ENCODE assay signal across 8 cellular contexts in the genomic region with DNA sequence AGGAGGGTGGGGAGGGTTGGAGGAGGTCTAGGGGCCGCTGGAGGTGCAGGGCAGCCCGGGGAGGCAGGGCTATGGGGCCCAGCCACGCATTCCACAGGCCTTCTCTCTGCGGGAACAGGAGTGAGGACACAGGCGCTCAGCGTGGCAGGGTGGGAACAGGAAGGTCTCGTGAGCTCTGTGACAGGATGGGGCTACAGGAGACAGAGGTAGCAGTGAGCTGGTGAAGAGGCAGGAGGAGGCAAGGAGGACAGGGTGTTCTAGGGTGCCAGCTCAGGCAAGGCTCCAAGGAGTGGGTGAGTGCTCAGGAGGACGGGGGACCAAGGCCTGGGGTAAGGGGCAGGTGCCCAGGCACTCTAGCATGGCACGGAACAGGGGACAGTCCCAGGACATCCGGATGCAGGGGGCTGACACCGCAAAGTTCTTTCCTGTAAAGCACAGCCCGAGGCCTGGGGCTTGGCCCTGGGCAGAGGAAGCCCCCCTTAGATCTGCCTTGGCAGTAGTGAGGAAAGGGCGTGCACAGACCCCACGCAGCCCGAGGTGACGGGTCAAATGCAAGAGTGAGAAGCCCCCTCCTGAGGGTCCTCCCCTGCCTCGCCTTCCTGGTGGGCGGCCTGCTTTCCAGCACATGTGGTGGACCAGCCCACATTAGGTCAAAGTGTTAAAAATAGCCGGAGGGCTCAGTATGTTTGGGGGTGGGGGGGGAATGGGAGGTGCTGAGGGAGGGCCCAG. TPM values are rescaled to one million over a fixed set of nuclear protein-coding genes. Genes with fewer than 3 reads are reported as not detected.
A peak's percentile ranks its signal among the peaks of the same experiment; 100 is the strongest.
DNase-seq lines count a peak whose midpoint lies in the region; ATAC-seq and TF ChIP-seq lines count a peak whose summit lies in the region.

No MANE protein-coding gene starts in this region.

- POLR2A ChIA-PET in Caco-2 (lab: Charles Lee), result interaction anchor here (0.9 to 7.8 kb wide), 12 partner anchors 11 to 283 kb away, joined by 3 to 104 read pairs (median 8); partner anchors contain the start of gene MALAT1

- H3K27ac Mint-ChIP-seq in Caco-2 (ENCODE audit: unreplicated experiment), result peak overlapping the region; percentile 95
- peak overlapping the region; percentile 96 for H3K27ac Mint-ChIP-seq in stimulated activated memory B cell treated with anti-CD40 and anti-IgM and Interleukin-4, amounts not matched to agents 10 μg/mL and 1 μg/mL and 100 μg/mL, for 72 hours

- CTCF ChIA-PET in Caco-2 (lab: Charles Lee) (interaction anchor here (0.5 to 4.2 kb wide), 12 partner anchors 14 to 1049 kb away, joined by 3 to 21 read pairs (median 6); partner anchors contain the start of gene SLC25A45), mammary epithelial cell (lab: Charles Lee; ENCODE audit: low non-redundant PET) (no interaction called here)

- peaks cover 46% of the 10 kb centered on the region for H3K36me3 Mint-ChIP-seq in Caco-2 (ENCODE audit: insufficient read depth, unreplicated experiment)
- peaks cover 6% of the 10 kb centered on the region for H3K36me3 Mint-ChIP-seq in stimulated activated memory B cell treated with anti-CD40 and anti-IgM and Interleukin-4, amounts not matched to agents 10 μg/mL and 1 μg/mL and 100 μg/mL, for 72 hours

- no peaks in the 10 kb centered on the region for H3K9me3 Mint-ChIP-seq in Caco-2 (ENCODE audit: unreplicated experiment)
- H3K9me3 Mint-ChIP-seq in stimulated activated memory B cell treated with anti-CD40 and anti-IgM and Interleukin-4, amounts not matched to agents 10 μg/mL and 1 μg/mL and 100 μg/mL, for 72 hours, result no peaks in the 10 kb centered on the region

- H4K20me1 ChIP-seq in OCI-LY3 (ENCODE audit: insufficient read depth, low read length) (no peaks in the 10 kb centered on the region), mammary epithelial cell (ENCODE audit: insufficient read depth, low read length) (no peaks in the 10 kb centered on the region)

- peaks cover 3% of the 10 kb centered on the region for H3K27me3 Mint-ChIP-seq in Caco-2 (ENCODE audit: insufficient read depth, unreplicated experiment)
- no peaks in the 10 kb centered on the region for H3K27me3 Mint-ChIP-seq in stimulated activated memory B cell treated with anti-CD40 and anti-IgM and Interleukin-4, amounts not matched to agents 10 μg/mL and 1 μg/mL and 100 μg/mL, for 72 hours

- in situ Hi-C loops in mammary epithelial cell (cut with MboI; ENCODE audit: low sequenced_read_pairs in 2 of 2), result no loop called here

- H3K27ac ChIP-seq in OCI-LY3 (ENCODE audit: low read length) (peak overlapping the region; percentile 97), mammary epithelial cell (ENCODE audit: insufficient read depth, low read depth, low read length) (peak overlapping the region; percentile 32)

- H3K79me2 ChIP-seq in OCI-LY3 (ENCODE audit: low read length), result peaks cover 51% of the 10 kb centered on the region
- H3K79me2 ChIP-seq in mammary epithelial cell (ENCODE audit: insufficient read depth, low read length), result peaks cover 33% of the 10 kb centered on the region

- peak overlapping the region; percentile 96 for H3K9ac ChIP-seq in OCI-LY3 (ENCODE audit: low read length)
- no peak overlapping the region for H3K9ac ChIP-seq in mammary epithelial cell (ENCODE audit: insufficient read depth, low read length)

- H3K4me3 Mint-ChIP-seq in Caco-2 (ENCODE audit: unreplicated experiment), result peak overlapping the region; percentile 73
- H3K4me3 Mint-ChIP-seq in stimulated activated memory B cell treated with anti-CD40 and anti-IgM and Interleukin-4, amounts not matched to agents 10 μg/mL and 1 μg/mL and 100 μg/mL, for 72 hours, result peak overlapping the region; percentile 73

- dilution Hi-C loops in mammary epithelial cell (cut with HindIII; ENCODE audit: low sequenced_read_pairs), result no loop called here

- peak in 1 of 2 experiments; percentile 62 for DNase-seq in Caco-2
- peak; percentile 13 for DNase-seq in mammary epithelial cell
- peak; percentile 52 to 67 for DNase-seq in left colon
- DNase-seq in COR-L47 (lab: John Stamatoyannopoulos, UW), result no peak

- peak overlapping the region; percentile 4 for H3K4me3 ChIP-seq in Caco-2 (ENCODE audit: low read depth, low read length)
- peak overlapping the region; percentile 77 for H3K4me3 ChIP-seq in OCI-LY3 (ENCODE audit: low read length)
- H3K4me3 ChIP-seq in mammary epithelial cell (replicated peaks in 1 of 3; ENCODE audit: insufficient read depth in 1 of 3, low read depth in 2 of 3, low read length in 3 of 3), result no peak overlapping the region

- ATAC-seq in left colon, result no peak
- ATAC-seq in stimulated activated memory B cell treated with anti-CD40 and anti-IgM and Interleukin-4, amounts not matched to agents 10 μg/mL and 1 μg/mL and 100 μg/mL, for 72 hours, result peak; percentile 2
- ATAC-seq in GM18511 (IDR thresholded peaks at IDR 0.05; ENCODE audit: unreplicated experiment), result no peak
- ATAC-seq in GM21786 (IDR thresholded peaks at IDR 0.05; ENCODE audit: unreplicated experiment), result no peak

- peaks cover 55% of the 10 kb centered on the region for H3K4me1 ChIP-seq in Caco-2
- peaks cover 55% of the 10 kb centered on the region for H3K4me1 ChIP-seq in OCI-LY3 (ENCODE audit: low read length)
- peaks cover 57% of the 10 kb centered on the region for H3K4me1 ChIP-seq in mammary epithelial cell (ENCODE audit: insufficient read depth, low read length)

- H3K4me2 ChIP-seq in OCI-LY3 (ENCODE audit: low read length) (peak overlapping the region; percentile 92), mammary epithelial cell (ENCODE audit: insufficient read depth, low read depth, low read length) (peak overlapping the region; percentile 36)

- H3K27me3 ChIP-seq in Caco-2 (replicated peaks; ENCODE audit: control insufficient read depth, insufficient read depth, low read length) (no peaks in the 10 kb centered on the region), OCI-LY3 (ENCODE audit: low read depth, low read length) (no peaks in the 10 kb centered on the region), mammary epithelial cell (ENCODE audit: insufficient read depth, low read length) (no peaks in the 10 kb centered on the region)

- BruUV-seq in Caco-2 (replicated peaks; lab: Mats Ljungman, UMichigan) (TSS peak; percentile 4), mammary epithelial cell (replicated peaks; lab: Mats Ljungman, UMichigan) (no TSS peak)

- H3K4me1 Mint-ChIP-seq in Caco-2 (ENCODE audit: low read depth, unreplicated experiment), result peaks cover 44% of the 10 kb centered on the region
- peaks cover 70% of the 10 kb centered on the region for H3K4me1 Mint-ChIP-seq in stimulated activated memory B cell treated with anti-CD40 and anti-IgM and Interleukin-4, amounts not matched to agents 10 μg/mL and 1 μg/mL and 100 μg/mL, for 72 hours

- 43% methylated on average over 15 of the region's 19 CpGs for WGBS in mammary epithelial cell (ENCODE audit: low coverage, missing lambda C conversion rate)

- TF ChIP-seq CTCF in Caco-2 (IDR thresholded peaks at IDR 0.05; ENCODE audit: insufficient read depth in 1 of 2, low read depth in 1 of 2, low read length in 1 of 2, severe bottlenecking in 1 of 2, unreplicated experiment in 1 of 2) (no peak), OCI-LY3 (IDR thresholded peaks at IDR 0.05; ENCODE audit: low read depth, low read length) (no peak), mammary epithelial cell (conservative IDR thresholded peaks at IDR 0.05 in 1 of 2, IDR thresholded peaks at IDR 0.05 in 1 of 2; ENCODE audit: extremely low read depth in 1 of 2, insufficient read depth in 1 of 2, low read depth in 1 of 2, low read length in 2 of 2) (no peak)

- no peak overlapping the region for H2AFZ ChIP-seq in OCI-LY3 (ENCODE audit: low read depth, low read length)
- H2AFZ ChIP-seq in mammary epithelial cell (ENCODE audit: low read depth, low read length), result no peak overlapping the region

- intact Hi-C loops in Caco-2 (cut with micrococcal nuclease; ENCODE audit: unreplicated experiment) (loop anchor here (1.0 to 5.0 kb wide), 5 partner anchors 47 to 189 kb away; no protein-coding TSS in a partner anchor), mammary epithelial cell (cut with micrococcal nuclease) (loop anchor here (1.0 to 2.0 kb wide), 2 partner anchors 36 to 157 kb away; partner anchors contain the start of gene SLC25A45), left colon (cut with DNase I, micrococcal nuclease) (loop anchor here (5.0 kb wide), 2 partner anchors 36 to 94 kb away; partner anchors contain the start of gene SLC25A45 (in 1 of the 2))

- no peaks in the 10 kb centered on the region for H3K9me3 ChIP-seq in Caco-2
- H3K9me3 ChIP-seq in OCI-LY3 (ENCODE audit: insufficient read depth, low read length), result no peaks in the 10 kb centered on the region
- H3K9me3 ChIP-seq in mammary epithelial cell (replicated peaks; ENCODE audit: insufficient read depth, low read length), result no peaks in the 10 kb centered on the region

- H3K36me3 ChIP-seq in Caco-2 (ENCODE audit: control insufficient read depth, insufficient read depth, low read length) (no peaks in the 10 kb centered on the region), OCI-LY3 (replicated peaks; ENCODE audit: low read depth, low read length) (peaks cover 1% of the 10 kb centered on the region), mammary epithelial cell (ENCODE audit: insufficient read depth, low read length) (no peaks in the 10 kb centered on the region)

RNA-seq across cellular contexts. Expression of gene NEAT1, which starts 4.7 kb away (rescaled TPM):
- total RNA-seq in Caco-2 (2022), result 235 and 254 TPM in 2 replicates
- total RNA-seq in mammary epithelial cell, result 100 to 1,000 TPM; 364 to 775 TPM
- 20.1 TPM for polyA plus RNA-seq in mammary epithelial cell
- polyA minus RNA-seq in mammary epithelial cell, result 98.8 TPM
- 1,000 to 10,000 TPM in 1 of 2 donors, 100 to 1,000 TPM in 1; 818 to 1,135 TPM for total RNA-seq in left colon

RNA-seq across cellular contexts. Expression of gene FRMD8, which starts 31.4 kb away (rescaled TPM):
- total RNA-seq in Caco-2 (2022) (35.1 and 38.2 TPM in 2 replicates), mammary epithelial cell (10 to 100 TPM; 43.4 to 74.8 TPM), left colon (10 to 100 TPM; 38.1 to 42.2 TPM)
- polyA plus RNA-seq in mammary epithelial cell, result 34.0 TPM
- 43.2 TPM for polyA minus RNA-seq in mammary epithelial cell

RNA-seq across cellular contexts. Expression of gene SLC25A45, which starts 35.4 kb away (rescaled TPM):
- total RNA-seq in Caco-2 (2022), result 8.1 and 8.5 TPM in 2 replicates
- total RNA-seq in mammary epithelial cell, result 1 to 10 TPM in 1 of 2 donors, under 1 TPM in 1; 0.50 to 2.4 TPM
- 0.28 TPM for polyA plus RNA-seq in mammary epithelial cell
- 2.0 TPM for polyA minus RNA-seq in mammary epithelial cell
- total RNA-seq in left colon, result 1 to 10 TPM; 5.8 to 8.4 TPM

Comparison
In these comparisons a context has a peak if more than half of its experiments do, and no peak if none do; other contexts are left out.
1. H3K4me3 ChIP-seq: peak in Caco-2 (single experiment) and OCI-LY3 (single experiment); none in mammary epithelial cell (0 of 3).